17 cellular contexts compared by ENCODE assay signal in genomic region chr6:83097204-83097603, GRCh38. TPM values are rescaled to one million over a fixed set of nuclear protein-coding genes. Genes with fewer than 3 reads are reported as not detected.
A peak's percentile ranks its signal among the peaks of the same experiment; 100 is the strongest.
DNase-seq lines count a peak whose midpoint lies in the region; ATAC-seq and TF ChIP-seq lines count a peak whose summit lies in the region.
"Had no signal": no experiment of that assay in that cellular context is flagged by ENCODE, and none has a peak within 500 bp of the region (broad histone marks: within the 10 kb centered on the region; RNA-seq: fewer than 3 reads in every experiment).

No MANE protein-coding gene starts in this region.

- H3K4me1 Mint-ChIP-seq in stimulated activated memory B cell treated with anti-CD40 and anti-IgM and Interleukin-4, amounts not matched to agents 10 μg/mL and 1 μg/mL and 100 μg/mL, for 72 hours = peaks cover 9% of the 10 kb centered on the region
- H3K4me1 Mint-ChIP-seq in Caco-2 (ENCODE audit: low read depth, unreplicated experiment) = no peaks in the 10 kb centered on the region

- H3K27me3 ChIP-seq in brain microvascular endothelial cell (replicated peaks) (no peaks in the 10 kb centered on the region), Caco-2 (replicated peaks; ENCODE audit: control insufficient read depth, insufficient read depth, low read length) (no peaks in the 10 kb centered on the region)
- H3K27me3 ChIP-seq: SJCRH30 had no signal

- ATAC-seq in stimulated activated memory B cell treated with anti-CD40 and anti-IgM and Interleukin-4, amounts not matched to agents 10 μg/mL and 1 μg/mL and 100 μg/mL, for 72 hours = no peak
- ATAC-seq: K562 had no signal

- POLR2A ChIA-PET in Caco-2 (lab: Charles Lee) = interaction anchor here (0.5 kb wide), 1 partner anchor 32 kb away, joined by 3 read pairs; the partner anchor contains the start of gene UBE3D

- intact Hi-C loops in Caco-2 (cut with micrococcal nuclease; ENCODE audit: unreplicated experiment) = no loop called here

- BruUV-seq in Caco-2 (replicated peaks; lab: Mats Ljungman, UMichigan) = no TSS peak

- H3K27me3 Mint-ChIP-seq in stimulated activated memory B cell treated with anti-CD40 and anti-IgM and Interleukin-4, amounts not matched to agents 10 μg/mL and 1 μg/mL and 100 μg/mL, for 72 hours = no peaks in the 10 kb centered on the region
- H3K27me3 Mint-ChIP-seq in Caco-2 (ENCODE audit: insufficient read depth, unreplicated experiment) = no peaks in the 10 kb centered on the region
- H3K27me3 Mint-ChIP-seq: B cell had no signal

- peaks cover 41% of the 10 kb centered on the region for H3K36me3 Mint-ChIP-seq in stimulated activated memory B cell treated with anti-CD40 and anti-IgM and Interleukin-4, amounts not matched to agents 10 μg/mL and 1 μg/mL and 100 μg/mL, for 72 hours
- peaks cover 12% of the 10 kb centered on the region for H3K36me3 Mint-ChIP-seq in Caco-2 (ENCODE audit: insufficient read depth, unreplicated experiment)

- DNase-seq in AG10803 (ENCODE audit: low read depth) (peak; percentile 19), LNCaP clone FGC (ENCODE audit: low read depth) (peak; percentile 7), brain microvascular endothelial cell (peak; percentile 12), left kidney (ENCODE audit: low read depth, low spot score) (peak; percentile 7), COLO829 (ENCODE audit: low spot score) (no peak), Caco-2 (no peak)
- no peak for DNase-seq in activated naive CD4-positive, alpha-beta T cell (lab: John Stamatoyannopoulos, UW)
- DNase-seq: Calu3, NCI-H1105, NCI-H1694, NCI-H2227 treated with DMSO at 0.1 percent for 48 hours, NCI-H524 treated with DMSO at 0.1 percent for 48 hours, SJCRH30 had no signal

- no peaks in the 10 kb centered on the region for H3K9me3 ChIP-seq in Caco-2
- H3K9me3 ChIP-seq: SJCRH30 had no signal

- H3K4me3 Mint-ChIP-seq in stimulated activated memory B cell treated with anti-CD40 and anti-IgM and Interleukin-4, amounts not matched to agents 10 μg/mL and 1 μg/mL and 100 μg/mL, for 72 hours = no peak overlapping the region
- H3K4me3 Mint-ChIP-seq in Caco-2 (ENCODE audit: unreplicated experiment) = no peak overlapping the region
- H3K4me3 Mint-ChIP-seq: B cell had no signal

- in situ Hi-C loops in brain microvascular endothelial cell (cut with HindIII; ENCODE audit: low pct_ligation_motif_present, low sequenced_read_pairs) = loop anchor here (25.0 kb wide), 1 partner anchor 415 kb away; the partner anchor contains the start of gene PRSS35

- H3K4me1 ChIP-seq in Caco-2 = no peaks in the 10 kb centered on the region

- H3K27ac ChIP-seq in brain microvascular endothelial cell = peak overlapping the region; percentile 36
- H3K27ac ChIP-seq: 22Rv1, SJCRH30 had no signal

- CTCF ChIA-PET in Caco-2 (lab: Charles Lee) = no interaction called here

- no peak overlapping the region for H3K27ac Mint-ChIP-seq in stimulated activated memory B cell treated with anti-CD40 and anti-IgM and Interleukin-4, amounts not matched to agents 10 μg/mL and 1 μg/mL and 100 μg/mL, for 72 hours
- no peak overlapping the region for H3K27ac Mint-ChIP-seq in Caco-2 (ENCODE audit: unreplicated experiment)
- H3K27ac Mint-ChIP-seq: B cell had no signal

- H3K4me3 ChIP-seq in AG10803 (ENCODE audit: low read length) (no peak overlapping the region), LNCaP clone FGC (ENCODE audit: low read depth, low read length) (no peak overlapping the region), brain microvascular endothelial cell (ENCODE audit: low read depth, low read length) (no peak overlapping the region), Caco-2 (ENCODE audit: low read depth, low read length) (no peak overlapping the region)
- H3K4me3 ChIP-seq: K562, SJCRH30 had no signal

- H3K9me3 Mint-ChIP-seq in stimulated activated memory B cell treated with anti-CD40 and anti-IgM and Interleukin-4, amounts not matched to agents 10 μg/mL and 1 μg/mL and 100 μg/mL, for 72 hours = peaks cover 4% of the 10 kb centered on the region
- no peaks in the 10 kb centered on the region for H3K9me3 Mint-ChIP-seq in Caco-2 (ENCODE audit: unreplicated experiment)

- H3K36me3 ChIP-seq in brain microvascular endothelial cell (replicated peaks) (no peaks in the 10 kb centered on the region), Caco-2 (ENCODE audit: control insufficient read depth, insufficient read depth, low read length) (no peaks in the 10 kb centered on the region)

- no peak for TF ChIP-seq CTCF in AG10803 (conservative IDR thresholded peaks at IDR 0.05; ENCODE audit: low read length)
- no peak for TF ChIP-seq CTCF in LNCaP clone FGC (IDR thresholded peaks at IDR 0.05; ENCODE audit: control insufficient read depth, extremely low read depth, insufficient read depth)
- no peak for TF ChIP-seq CTCF in brain microvascular endothelial cell (IDR thresholded peaks at IDR 0.05; ENCODE audit: low read depth, low read length, missing control alignments)
- TF ChIP-seq CTCF in Caco-2 (IDR thresholded peaks at IDR 0.05; ENCODE audit: insufficient read depth in 1 of 2, low read depth in 1 of 2, low read length in 1 of 2, severe bottlenecking in 1 of 2, unreplicated experiment in 1 of 2) = no peak

RNA-seq across cellular contexts. Expression of gene DOP1A, which starts 29.7 kb away (rescaled TPM):
- 14.6 and 16.1 TPM in 2 replicates for total RNA-seq in Caco-2 (2022)

RNA-seq across cellular contexts. Expression of gene UBE3D, which starts 31.6 kb away (rescaled TPM):
- 10.9 and 11.7 TPM in 2 replicates for total RNA-seq in Caco-2 (2022)

Comparison
In these comparisons a context has a peak if more than half of its experiments do, and no peak if none do; other contexts are left out.
1. DNase-seq: peak in AG10803 (single experiment), LNCaP clone FGC (single experiment), brain microvascular endothelial cell (single experiment) and left kidney (single experiment); none in COLO829 (single experiment), Caco-2 (0 of 2) and activated naive CD4-positive, alpha-beta T cell (0 of 4).